1 cellular context compared by ENCODE assay signal in the genomic region with DNA sequence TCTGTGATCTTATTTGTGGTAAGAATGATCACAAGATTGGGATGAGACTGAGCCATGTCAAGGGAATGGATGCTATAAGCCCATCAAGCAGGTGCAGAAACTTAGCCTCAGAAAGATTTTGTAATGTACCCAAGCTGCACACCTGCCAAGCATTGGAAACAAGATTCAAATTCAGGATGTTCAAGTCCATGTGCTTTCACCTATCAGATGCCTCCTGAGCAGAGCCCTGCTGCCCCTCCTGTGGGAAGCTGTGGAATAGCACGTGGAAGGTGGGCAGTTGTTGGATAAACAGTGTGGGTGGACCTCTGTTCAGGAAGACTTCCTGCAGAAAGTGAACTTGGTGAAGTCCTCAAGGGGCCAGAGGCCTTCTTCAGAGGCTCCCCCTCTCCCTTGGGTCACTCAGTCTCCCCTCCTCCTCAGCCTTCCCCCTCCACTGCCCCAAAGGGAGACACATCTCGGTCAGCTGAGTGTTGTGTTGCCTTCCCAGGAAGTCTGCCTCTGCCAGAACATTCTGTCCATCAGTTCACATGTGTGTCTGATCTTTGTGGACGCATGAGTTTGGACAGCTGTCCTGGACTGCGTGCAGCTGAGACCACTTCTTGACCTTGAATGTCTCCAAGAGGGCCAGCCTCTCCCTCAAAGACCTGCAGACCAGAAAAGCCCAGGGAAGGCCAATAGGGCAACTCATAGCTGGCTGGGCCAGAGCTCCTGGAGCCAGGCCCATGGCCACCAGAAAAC.
TF ChIP-seq lines count a peak whose summit lies in the region.

No MANE protein-coding gene starts in this region.

TF ChIP-seq in HepG2, 621 proteins besides CTCF, POLR2A, EP300 and RAD21 (continued from another document):
- TF ChIP-seq, protein P1, sequence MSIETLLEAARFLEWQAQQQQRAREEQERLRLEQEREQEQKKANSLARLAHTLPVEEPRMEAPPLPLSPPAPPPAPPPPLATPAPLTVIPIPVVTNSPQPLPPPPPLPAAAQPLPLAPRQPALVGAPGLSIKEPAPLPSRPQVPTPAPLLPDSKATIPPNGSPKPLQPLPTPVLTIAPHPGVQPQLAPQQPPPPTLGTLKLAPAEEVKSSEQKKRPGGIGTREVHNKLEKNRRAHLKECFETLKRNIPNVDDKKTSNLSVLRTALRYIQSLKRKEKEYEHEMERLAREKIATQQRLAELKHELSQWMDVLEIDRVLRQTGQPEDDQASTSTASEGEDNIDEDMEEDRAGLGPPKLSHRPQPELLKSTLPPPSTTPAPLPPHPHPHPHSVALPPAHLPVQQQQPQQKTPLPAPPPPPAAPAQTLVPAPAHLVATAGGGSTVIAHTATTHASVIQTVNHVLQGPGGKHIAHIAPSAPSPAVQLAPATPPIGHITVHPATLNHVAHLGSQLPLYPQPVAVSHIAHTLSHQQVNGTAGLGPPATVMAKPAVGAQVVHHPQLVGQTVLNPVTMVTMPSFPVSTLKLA (IDR thresholded peaks at IDR 0.05) = peak; percentile 87
- TF ChIP-seq, protein P2, sequence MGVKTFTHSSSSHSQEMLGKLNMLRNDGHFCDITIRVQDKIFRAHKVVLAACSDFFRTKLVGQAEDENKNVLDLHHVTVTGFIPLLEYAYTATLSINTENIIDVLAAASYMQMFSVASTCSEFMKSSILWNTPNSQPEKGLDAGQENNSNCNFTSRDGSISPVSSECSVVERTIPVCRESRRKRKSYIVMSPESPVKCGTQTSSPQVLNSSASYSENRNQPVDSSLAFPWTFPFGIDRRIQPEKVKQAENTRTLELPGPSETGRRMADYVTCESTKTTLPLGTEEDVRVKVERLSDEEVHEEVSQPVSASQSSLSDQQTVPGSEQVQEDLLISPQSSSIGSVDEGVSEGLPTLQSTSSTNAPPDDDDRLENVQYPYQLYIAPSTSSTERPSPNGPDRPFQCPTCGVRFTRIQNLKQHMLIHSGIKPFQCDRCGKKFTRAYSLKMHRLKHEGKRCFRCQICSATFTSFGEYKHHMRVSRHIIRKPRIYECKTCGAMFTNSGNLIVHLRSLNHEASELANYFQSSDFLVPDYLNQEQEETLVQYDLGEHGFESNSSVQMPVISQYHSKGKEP (CRISPR knock-in tag; IDR thresholded peaks at IDR 0.05) = no peak
- TF ChIP-seq, protein P3, sequence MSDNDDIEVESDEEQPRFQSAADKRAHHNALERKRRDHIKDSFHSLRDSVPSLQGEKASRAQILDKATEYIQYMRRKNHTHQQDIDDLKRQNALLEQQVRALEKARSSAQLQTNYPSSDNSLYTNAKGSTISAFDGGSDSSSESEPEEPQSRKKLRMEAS (IDR thresholded peaks at IDR 0.05) = peak; percentile 41; the same call in 1 of the 2 replicates
- TF ChIP-seq HHEX (CRISPR knock-in tag; IDR thresholded peaks at IDR 0.05) = 0 out of 2 replicates have a peak, but pooled peaks have one; percentile 13
- peak; percentile 50 for TF ChIP-seq ZNF687 (CRISPR knock-in tag; IDR thresholded peaks at IDR 0.05)
- TF ChIP-seq REXO4 (CRISPR knock-in tag; IDR thresholded peaks at IDR 0.05; ENCODE audit: borderline replicate concordance) = no peak
- no peak for TF ChIP-seq ZNF556 (CRISPR knock-in tag; IDR thresholded peaks at IDR 0.05; ENCODE audit: borderline replicate concordance)
- TF ChIP-seq SP4 (CRISPR knock-in tag; IDR thresholded peaks at IDR 0.05) = no peak
- no peak for TF ChIP-seq ZBTB40 (IDR thresholded peaks at IDR 0.05)
- TF ChIP-seq ZBTB40 (CRISPR knock-in tag; IDR thresholded peaks at IDR 0.05) = no peak
